15 cellular contexts compared by ENCODE assay signal in the genomic region with DNA sequence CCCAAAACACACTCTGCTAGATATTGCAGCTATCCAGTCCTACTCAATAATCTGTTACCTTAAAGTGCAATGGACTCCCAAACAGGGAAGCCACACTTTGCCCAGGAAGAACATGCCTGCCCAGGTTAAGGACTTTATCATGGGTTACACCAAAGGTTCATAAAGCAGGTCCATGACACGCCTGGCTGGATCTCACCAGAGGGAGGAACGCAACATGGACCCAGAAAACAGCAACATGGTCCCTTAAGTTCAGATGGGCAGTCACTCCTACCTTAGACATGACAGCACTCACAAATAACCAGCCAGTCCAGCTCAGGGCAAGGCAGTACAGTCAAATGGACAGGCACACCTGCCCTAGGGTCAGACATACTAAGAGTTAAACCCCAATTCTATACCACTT. TPM values are rescaled to one million over a fixed set of nuclear protein-coding genes. Genes with fewer than 3 reads are reported as not detected.
A peak's percentile ranks its signal among the peaks of the same experiment; 100 is the strongest.
DNase-seq lines count a peak whose midpoint lies in the region; ATAC-seq and TF ChIP-seq lines count a peak whose summit lies in the region.
"Had no signal": no experiment of that assay in that cellular context is flagged by ENCODE, and none has a peak within 500 bp of the region (broad histone marks: within the 10 kb centered on the region; RNA-seq: fewer than 3 reads in every experiment).

No MANE protein-coding gene starts in this region.

- H3K36me3 ChIP-seq in WERI-Rb-1 (peaks cover 11% of the 10 kb centered on the region), esophagus squamous epithelium (no peaks in the 10 kb centered on the region), OCI-LY7 (ENCODE audit: insufficient read depth, low read length) (no peaks in the 10 kb centered on the region)

- H3K4me3 ChIP-seq in WERI-Rb-1 (ENCODE audit: low read depth, low read length), result no peak overlapping the region
- H3K4me3 ChIP-seq in esophagus squamous epithelium, result no peak overlapping the region
- no peak overlapping the region for H3K4me3 ChIP-seq in OCI-LY7 (ENCODE audit: low read depth, low read length, poor library complexity, severe bottlenecking)

- no TSS peak for BruUV-seq in OCI-LY7 (replicated peaks; lab: Mats Ljungman, UMichigan)

- H3K4me1 ChIP-seq in esophagus squamous epithelium, result peaks cover 13 to 89% (median 62%) of the 10 kb centered on the region in 3 donors
- H3K4me1 ChIP-seq in OCI-LY7 (ENCODE audit: insufficient read depth, low read length, poor library complexity, severe bottlenecking), result peaks cover 33% of the 10 kb centered on the region

- TF ChIP-seq CTCF in WERI-Rb-1 (IDR thresholded peaks at IDR 0.05; ENCODE audit: low read depth, low read length) (no peak), esophagus squamous epithelium (IDR thresholded peaks at IDR 0.05) (no peak), osteocyte (IDR thresholded peaks at IDR 0.05) (no peak), type B pancreatic cell (conservative IDR thresholded peaks at IDR 0.05) (no peak), OCI-LY7 (conservative IDR thresholded peaks at IDR 0.05; ENCODE audit: low read length) (no peak)

- ATAC-seq in GM19397 (IDR thresholded peaks at IDR 0.05; ENCODE audit: unreplicated experiment), result no peak
- ATAC-seq: activated CD8-positive, alpha-beta T cell treated with anti-CD3 and anti-CD28 coated beads, Interleukin-2, amount 10 ng/mL, durations not matched to agents 7 days and 5 days; activated T-helper 17 cell treated with anti-CD3 and anti-CD28 coated beads, Interleukin-2, amount 50 U/mL, for 72 hours; foreskin keratinocyte; naive thymus-derived CD4-positive, alpha-beta T cell had no signal

- WGBS in esophagus squamous epithelium, 2 donors, result 79 to 94% methylated on average over 2 of the region's 2 CpGs

- H3K27ac Mint-ChIP-seq in osteocyte (ENCODE audit: unreplicated experiment), result peak overlapping the region; percentile 89
- peak overlapping the region; percentile 79 for H3K27ac Mint-ChIP-seq in type B pancreatic cell
- H3K27ac Mint-ChIP-seq in activated CD4-positive, alpha-beta T cell treated with anti-CD3 and anti-CD28 coated beads, Interleukin-2, amount 10 ng/mL, durations not matched to agents 7 days and 5 days, result no peak overlapping the region
- H3K27ac Mint-ChIP-seq: activated CD8-positive, alpha-beta T cell treated with anti-CD3 and anti-CD28 coated beads, Interleukin-2, amount 10 ng/mL, durations not matched to agents 7 days and 5 days; activated T-helper 17 cell treated with anti-CD3 and anti-CD28 coated beads, Interleukin-2, amount 50 U/mL, for 72 hours; stimulated activated naive CD8-positive, alpha-beta T cell treated with anti-CD3 and anti-CD28 coated beads, Interleukin-15, Interleukin-2, amounts not matched to agents 100 ng/mL and 50 ng/mL, for 24 hours had no signal

- intact Hi-C loops in esophagus squamous epithelium (cut with DNase I) (no loop called here), OCI-LY7 (cut with micrococcal nuclease; ENCODE audit: unreplicated experiment) (no loop called here)

- DNase-seq in WERI-Rb-1, result no peak
- no peak for DNase-seq in esophagus squamous epithelium (lab: John Stamatoyannopoulos, UW)
- DNase-seq in osteocyte (ENCODE audit: extremely low spot score, unreplicated experiment), result no peak
- no peak for DNase-seq in type B pancreatic cell (ENCODE audit: extremely low spot score, unreplicated experiment)
- DNase-seq in activated CD4-positive, alpha-beta T cell treated with anti-CD3 and anti-CD28 coated beads, Interleukin-2, amount 10 ng/mL, durations not matched to agents 7 days and 5 days, result no peak
- DNase-seq in OCI-LY7 (ENCODE audit: low spot score), result no peak
- DNase-seq: activated CD8-positive, alpha-beta T cell treated with anti-CD3 and anti-CD28 coated beads, Interleukin-2, amount 10 ng/mL, durations not matched to agents 7 days and 5 days; cerebellar nuclear complex; foreskin keratinocyte; naive thymus-derived CD4-positive, alpha-beta T cell; NCI-H2081 treated with DMSO at 0.1 percent for 48 hours; SHP77 had no signal

- TF ChIP-seq POLR2A in esophagus squamous epithelium (IDR thresholded peaks at IDR 0.05), result no peak

- no peak overlapping the region for H2AFZ ChIP-seq in OCI-LY7 (ENCODE audit: low read length)

- H3K4me3 Mint-ChIP-seq in osteocyte (ENCODE audit: unreplicated experiment), result no peak overlapping the region
- no peak overlapping the region for H3K4me3 Mint-ChIP-seq in type B pancreatic cell
- H3K4me3 Mint-ChIP-seq in activated CD4-positive, alpha-beta T cell treated with anti-CD3 and anti-CD28 coated beads, Interleukin-2, amount 10 ng/mL, durations not matched to agents 7 days and 5 days, result no peak overlapping the region
- H3K4me3 Mint-ChIP-seq: activated CD8-positive, alpha-beta T cell treated with anti-CD3 and anti-CD28 coated beads, Interleukin-2, amount 10 ng/mL, durations not matched to agents 7 days and 5 days; activated T-helper 17 cell treated with anti-CD3 and anti-CD28 coated beads, Interleukin-2, amount 50 U/mL, for 72 hours; naive thymus-derived CD4-positive, alpha-beta T cell; stimulated activated naive CD8-positive, alpha-beta T cell treated with anti-CD3 and anti-CD28 coated beads, Interleukin-15, Interleukin-2, amounts not matched to agents 100 ng/mL and 50 ng/mL, for 24 hours had no signal

- H3K4me1 Mint-ChIP-seq in osteocyte (ENCODE audit: unreplicated experiment), result peaks cover 67% of the 10 kb centered on the region
- peaks cover 23% of the 10 kb centered on the region for H3K4me1 Mint-ChIP-seq in type B pancreatic cell (ENCODE audit: unreplicated experiment)
- peaks cover 4% of the 10 kb centered on the region for H3K4me1 Mint-ChIP-seq in activated CD4-positive, alpha-beta T cell treated with anti-CD3 and anti-CD28 coated beads, Interleukin-2, amount 10 ng/mL, durations not matched to agents 7 days and 5 days

- H3K27me3 Mint-ChIP-seq in osteocyte (ENCODE audit: unreplicated experiment) (no peaks in the 10 kb centered on the region), type B pancreatic cell (no peaks in the 10 kb centered on the region)
- H3K27me3 Mint-ChIP-seq in activated CD4-positive, alpha-beta T cell treated with anti-CD3 and anti-CD28 coated beads, Interleukin-2, amount 10 ng/mL, durations not matched to agents 7 days and 5 days, result peaks cover 7% of the 10 kb centered on the region

- POLR2A ChIA-PET in activated CD4-positive, alpha-beta T cell treated with anti-CD3 and anti-CD28 coated beads, Interleukin-2, amount 10 ng/mL, durations not matched to agents 7 days and 5 days (lab: Charles Lee), result no interaction called here
- POLR2A ChIA-PET in OCI-LY7 (lab: Charles Lee), result interaction anchor here (0.6 to 3.5 kb wide), 3 partner anchors 12 to 385 kb away, joined by 3 to 13 read pairs (median 8); no protein-coding TSS in a partner anchor

- H3K27ac ChIP-seq in WERI-Rb-1 (peak overlapping the region; percentile 87), esophagus squamous epithelium (peak overlapping the region; percentile 69 to 92 (median 83)), OCI-LY7 (ENCODE audit: low read depth, low read length, poor library complexity, severe bottlenecking) (no peak overlapping the region)
- H3K27ac ChIP-seq: foreskin keratinocyte had no signal

- no peaks in the 10 kb centered on the region for H3K27me3 ChIP-seq in WERI-Rb-1 (ENCODE audit: insufficient read depth, low read depth, severe bottlenecking)
- peaks cover 0 to 10% (median 0%) of the 10 kb centered on the region in 4 donors for H3K27me3 ChIP-seq in esophagus squamous epithelium
- H3K27me3 ChIP-seq: foreskin keratinocyte had no signal

- CTCF ChIA-PET in activated CD4-positive, alpha-beta T cell treated with anti-CD3 and anti-CD28 coated beads, Interleukin-2, amount 10 ng/mL, durations not matched to agents 7 days and 5 days (lab: Charles Lee), result interaction anchor here (1.1 to 3.1 kb wide), 4 partner anchors 9 to 49 kb away, joined by 3 to 16 read pairs (median 8); no protein-coding TSS in a partner anchor
- CTCF ChIA-PET in OCI-LY7 (lab: Charles Lee; ENCODE audit: unreplicated experiment), result interaction anchor here (1.3 to 1.8 kb wide), 2 partner anchors 15 to 34 kb away, joined by 3 to 7 read pairs; no protein-coding TSS in a partner anchor

- no peaks in the 10 kb centered on the region for H3K79me2 ChIP-seq in OCI-LY7 (ENCODE audit: insufficient read depth, low read depth, low read length)

- H3K9me3 ChIP-seq in WERI-Rb-1 (ENCODE audit: severe bottlenecking) (no peaks in the 10 kb centered on the region), esophagus squamous epithelium (no peaks in the 10 kb centered on the region), OCI-LY7 (ENCODE audit: low read length) (no peaks in the 10 kb centered on the region)

- H3K9me3 Mint-ChIP-seq in osteocyte (ENCODE audit: unreplicated experiment) (no peaks in the 10 kb centered on the region), type B pancreatic cell (no peaks in the 10 kb centered on the region)
- H3K9me3 Mint-ChIP-seq in activated CD4-positive, alpha-beta T cell treated with anti-CD3 and anti-CD28 coated beads, Interleukin-2, amount 10 ng/mL, durations not matched to agents 7 days and 5 days, result no peaks in the 10 kb centered on the region
- H3K9me3 Mint-ChIP-seq: activated T-helper 17 cell treated with anti-CD3 and anti-CD28 coated beads, Interleukin-2, amount 50 U/mL, for 72 hours; stimulated activated naive CD8-positive, alpha-beta T cell treated with anti-CD3 and anti-CD28 coated beads, Interleukin-15, Interleukin-2, amounts not matched to agents 100 ng/mL and 50 ng/mL, for 24 hours had no signal

- no peak overlapping the region for H3K4me2 ChIP-seq in OCI-LY7 (ENCODE audit: low read length)

- no peaks in the 10 kb centered on the region for H4K20me1 ChIP-seq in OCI-LY7 (ENCODE audit: insufficient read depth, low read length)

- H3K9me2 ChIP-seq in OCI-LY7 (ENCODE audit: insufficient read depth, low read length), result no peaks in the 10 kb centered on the region

- H3K36me3 Mint-ChIP-seq in osteocyte (ENCODE audit: unreplicated experiment) (no peaks in the 10 kb centered on the region), type B pancreatic cell (no peaks in the 10 kb centered on the region)
- no peaks in the 10 kb centered on the region for H3K36me3 Mint-ChIP-seq in activated CD4-positive, alpha-beta T cell treated with anti-CD3 and anti-CD28 coated beads, Interleukin-2, amount 10 ng/mL, durations not matched to agents 7 days and 5 days (ENCODE audit: low read depth)

RNA-seq across cellular contexts. Expression of gene P4HA2, which starts 3.8 kb away (rescaled TPM):
- 10 to 100 TPM; 14.7 to 22.2 (median 16.7) TPM for total RNA-seq in esophagus squamous epithelium
- 104 and 117 TPM in 2 replicates for total RNA-seq in osteocyte
- total RNA-seq in type B pancreatic cell (ENCODE audit: low replicate concordance), result 38.5 and 56.3 TPM in 2 replicates
- total RNA-seq in activated CD4-positive, alpha-beta T cell treated with anti-CD3 and anti-CD28 coated beads, Interleukin-2, amount 10 ng/mL, durations not matched to agents 7 days and 5 days, result 1 to 10 TPM; 2.3 to 2.5 TPM
- total RNA-seq in OCI-LY7 (2014; rRNA removed; shearing (Covaris generic)), result 7.2 and 8.9 TPM in 2 replicates
- total RNA-seq in OCI-LY7 (2022), result 0.32 and 0.33 TPM in 2 replicates

RNA-seq across cellular contexts. Expression of gene PDLIM4, which starts 33.6 kb away (rescaled TPM):
- 10 to 100 TPM; 16.5 to 79.2 (median 47.7) TPM for total RNA-seq in esophagus squamous epithelium
- total RNA-seq in osteocyte, result 42.7 and 47.8 TPM in 2 replicates
- 40.0 and 43.8 TPM in 2 replicates for total RNA-seq in type B pancreatic cell (ENCODE audit: low replicate concordance)
- total RNA-seq in activated CD4-positive, alpha-beta T cell treated with anti-CD3 and anti-CD28 coated beads, Interleukin-2, amount 10 ng/mL, durations not matched to agents 7 days and 5 days, result not detected
- not detected in 2 replicates for total RNA-seq in OCI-LY7 (2014; rRNA removed; shearing (Covaris generic))
- total RNA-seq in OCI-LY7 (2022), result not detected in 2 replicates
- total RNA-seq: activated CD8-positive, alpha-beta T cell treated with anti-CD3 and anti-CD28 coated beads, Interleukin-2, amount 10 ng/mL, durations not matched to agents 7 days and 5 days; activated T-helper 17 cell treated with anti-CD3 and anti-CD28 coated beads, Interleukin-2, amount 50 U/mL, for 72 hours had no signal

Comparison
In these comparisons a context has a peak if more than half of its experiments do, and no peak if none do; other contexts are left out.
1. RNA of gene PDLIM4, which starts 33.6 kb away (total RNA-seq): 16.5 to 79.2 TPM in esophagus squamous epithelium, 42.7 to 47.8 TPM in osteocyte and 40.0 to 43.8 TPM in type B pancreatic cell; not detected in activated CD4-positive, alpha-beta T cell treated with anti-CD3 and anti-CD28 coated beads, Interleukin-2, amount 10 ng/mL, durations not matched to agents 7 days and 5 days and not detected in OCI-LY7; every median in the first group is over 10 times any median in the second.